20 cellular contexts compared by ENCODE assay signal in genomic region chr12:101053203-101053602, GRCh38.
A peak's percentile ranks its signal among the peaks of the same experiment; 100 is the strongest.
DNase-seq lines count a peak whose midpoint lies in the region; ATAC-seq, FAIRE-seq and TF ChIP-seq lines count a peak whose summit lies in the region.
"Had no signal": no experiment of that assay in that cellular context is flagged by ENCODE, and none has a peak within 500 bp of the region (broad histone marks: within the 10 kb centered on the region; RNA-seq: fewer than 3 reads in every experiment).

No MANE protein-coding gene starts in this region.

- H3K23ac ChIP-seq in IMR-90 (ENCODE audit: low read depth, low read length) = no peak overlapping the region
- peak overlapping the region; percentile 26 for H3K23ac ChIP-seq in trophoblast cell (ENCODE audit: low read length)

- no peaks in the 10 kb centered on the region for H3K9me3 ChIP-seq in IMR-90 (ENCODE audit: control insufficient read depth, insufficient read depth, low read length)
- no peaks in the 10 kb centered on the region for H3K9me3 ChIP-seq in keratinocyte (ENCODE audit: control insufficient read depth, low read depth, low read length)
- H3K9me3 ChIP-seq in trophoblast cell (ENCODE audit: insufficient read depth, low read depth, low read length) = no peaks in the 10 kb centered on the region
- H3K9me3 ChIP-seq in sigmoid colon = no peaks in the 10 kb centered on the region

- peaks cover 9% of the 10 kb centered on the region for H3K36me3 Mint-ChIP-seq in Calu3 (ENCODE audit: insufficient read depth, unreplicated experiment)
- H3K36me3 Mint-ChIP-seq: CD4-positive, alpha-beta memory T cell had no signal

- H3K56ac ChIP-seq in IMR-90 (ENCODE audit: extremely low read depth, insufficient read depth, low read length) = no peak overlapping the region

- TF ChIP-seq EP300 in sigmoid colon (IDR thresholded peaks at IDR 0.05) = no peak

- in situ Hi-C loops in IMR-90 (cut with MboI; ENCODE audit: low sequenced_read_pairs) = no loop called here

- H2BK120ac ChIP-seq in IMR-90 (ENCODE audit: low read depth, low read length) (no peak overlapping the region), trophoblast cell (ENCODE audit: insufficient read depth, low read length, poor library complexity) (peak overlapping the region; percentile 33)

- H3K4me1 ChIP-seq in IMR-90 (ENCODE audit: control insufficient read depth, insufficient read depth, low read length) = peaks cover 4% of the 10 kb centered on the region
- H3K4me1 ChIP-seq in keratinocyte (ENCODE audit: control insufficient read depth, extremely low read depth, insufficient read depth, low read length) = peaks cover 14% of the 10 kb centered on the region
- H3K4me1 ChIP-seq in trophoblast cell (ENCODE audit: control insufficient read depth in 1 of 2, insufficient read depth in 2 of 2, low read length in 2 of 2) = peaks cover 5 to 7% of the 10 kb centered on the region in 2 experiments
- H3K4me1 ChIP-seq in sigmoid colon = no peaks in the 10 kb centered on the region

- TF ChIP-seq RAD21 in IMR-90 (IDR thresholded peaks at IDR 0.05; ENCODE audit: low read length) = no peak

- CTCF ChIA-PET in Calu3 (lab: Charles Lee) = no interaction called here
- CTCF ChIA-PET in IMR-90 (lab: Yijun Ruan, JAX) = no interaction called here

- H3K79me2 ChIP-seq in keratinocyte (ENCODE audit: control insufficient read depth, insufficient read depth, low read length) (no peaks in the 10 kb centered on the region), trophoblast cell (ENCODE audit: control insufficient read depth, insufficient read depth, low read length, poor library complexity) (no peaks in the 10 kb centered on the region)

- H3K9me3 Mint-ChIP-seq in Calu3 (ENCODE audit: low read depth, unreplicated experiment) = no peaks in the 10 kb centered on the region

- H4K8ac ChIP-seq in IMR-90 (ENCODE audit: low read depth in 2 of 2, low read length in 2 of 2) = no peak overlapping the region
- no peak overlapping the region for H4K8ac ChIP-seq in trophoblast cell (ENCODE audit: low read depth, low read length)

- H3K18ac ChIP-seq in IMR-90 (ENCODE audit: low read depth, low read length) = no peak overlapping the region; the same call in 1 of the 2 replicates
- peak overlapping the region; percentile 67 for H3K18ac ChIP-seq in trophoblast cell (ENCODE audit: low read length)

- TF ChIP-seq CTCF in Calu3 (IDR thresholded peaks at IDR 0.05; ENCODE audit: unreplicated experiment) = no peak
- no peak for TF ChIP-seq CTCF in IMR-90 (conservative IDR thresholded peaks at IDR 0.05; ENCODE audit: low read depth, low read length)
- no peak for TF ChIP-seq CTCF in keratinocyte (optimal IDR thresholded peaks at IDR 0.05 in 1 of 3, IDR thresholded peaks at IDR 0.05 in 1 of 3, conservative IDR thresholded peaks at IDR 0.05 in 1 of 3; ENCODE audit: extremely low read depth in 1 of 3, insufficient read depth in 2 of 3, low read length in 3 of 3)
- no peak for TF ChIP-seq CTCF in sigmoid colon (IDR thresholded peaks at IDR 0.05)

- H3K9ac ChIP-seq in IMR-90 (ENCODE audit: low read depth, low read length) (no peak overlapping the region), keratinocyte (ENCODE audit: control insufficient read depth, extremely low read depth, insufficient read depth, low read length) (no peak overlapping the region), trophoblast cell (ENCODE audit: low read length) (no peak overlapping the region)

- H3K27me3 Mint-ChIP-seq in Calu3 (ENCODE audit: unreplicated experiment) = no peaks in the 10 kb centered on the region
- H3K27me3 Mint-ChIP-seq: CD4-positive, alpha-beta memory T cell had no signal

- 0 out of 2 replicates have a peak overlapping the region, but pooled peaks have one; percentile 20 for H2BK20ac ChIP-seq in IMR-90 (ENCODE audit: low read depth, low read length)

- peak overlapping the region; percentile 8 for H3K27ac Mint-ChIP-seq in Calu3 (ENCODE audit: unreplicated experiment)
- H3K27ac Mint-ChIP-seq: CD4-positive, alpha-beta memory T cell had no signal

- peaks cover 26% of the 10 kb centered on the region for H3K4me1 Mint-ChIP-seq in Calu3 (ENCODE audit: low read depth, unreplicated experiment)
- H3K4me1 Mint-ChIP-seq: CD4-positive, alpha-beta memory T cell had no signal

- H3K27me3 ChIP-seq in IMR-90 (ENCODE audit: control insufficient read depth, insufficient read depth, low read length) (no peaks in the 10 kb centered on the region), keratinocyte (ENCODE audit: control insufficient read depth, extremely low read depth, insufficient read depth, low read length) (no peaks in the 10 kb centered on the region), trophoblast cell (ENCODE audit: insufficient read depth, low read length) (no peaks in the 10 kb centered on the region), sigmoid colon (no peaks in the 10 kb centered on the region)

- POLR2A ChIA-PET in IMR-90 (lab: Charles Lee; ENCODE audit: unreplicated experiment) = no interaction called here

- H3K4me3 Mint-ChIP-seq in Calu3 (ENCODE audit: low read depth, unreplicated experiment) = no peak overlapping the region
- H3K4me3 Mint-ChIP-seq: CD4-positive, alpha-beta memory T cell had no signal

- no peak overlapping the region; the same call in 1 of the 2 replicates for H4K5ac ChIP-seq in IMR-90 (ENCODE audit: low read depth, low read length)

- H4K91ac ChIP-seq in IMR-90 (ENCODE audit: insufficient read depth, low read depth, low read length) (no peak overlapping the region), trophoblast cell (ENCODE audit: low read depth, low read length) (peak overlapping the region; percentile 52)

- H2AK9ac ChIP-seq in IMR-90 (replicated peaks; ENCODE audit: low read depth, low read length, poor library complexity) = no peak overlapping the region

- BruUV-seq in Calu3 (replicated peaks; lab: Mats Ljungman, UMichigan) (no TSS peak), IMR-90 (replicated peaks; lab: Mats Ljungman, UMichigan) (no TSS peak)

- peaks cover 2% of the 10 kb centered on the region for H3K36me3 ChIP-seq in IMR-90 (ENCODE audit: control insufficient read depth, insufficient read depth, low read length)
- H3K36me3 ChIP-seq in keratinocyte (ENCODE audit: control insufficient read depth in 2 of 2, extremely low read depth in 1 of 2, insufficient read depth in 2 of 2, low read length in 2 of 2) = no peaks in the 10 kb centered on the region
- peaks cover 0 to 2% of the 10 kb centered on the region in 2 experiments for H3K36me3 ChIP-seq in trophoblast cell (ENCODE audit: control insufficient read depth in 1 of 2, insufficient read depth in 2 of 2, low read length in 2 of 2)
- H3K36me3 ChIP-seq in sigmoid colon = no peaks in the 10 kb centered on the region

- H2AK5ac ChIP-seq in IMR-90 (ENCODE audit: low read depth, low read length) = no peak overlapping the region
- no peak overlapping the region for H2AK5ac ChIP-seq in trophoblast cell (ENCODE audit: low read length)

- DNase-seq in Calu3 (no peak), IMR-90 (no peak), keratinocyte (ENCODE audit: low read depth, low spot score) (no peak), trophoblast cell (no peak), GDM1 (lab: John Stamatoyannopoulos, UW) (no peak), sigmoid colon (no peak), globus pallidus (ENCODE audit: low spot score) (no peak)
- DNase-seq: C1 segment of cervical spinal cord; CD4-positive, alpha-beta memory T cell; COR-L47; DMS 273 treated with DMSO at 0.1 percent for 48 hours; DMS79; EL; GF-D8; H7; HCEC 1CT had no signal

- H3K4me2 ChIP-seq in IMR-90 (ENCODE audit: low read depth, low read length) (no peak overlapping the region), keratinocyte (ENCODE audit: control insufficient read depth, extremely low read depth, insufficient read depth, low read depth, low read length) (no peak overlapping the region), trophoblast cell (ENCODE audit: low read length) (no peak overlapping the region)

- H3K27ac ChIP-seq in IMR-90 (ENCODE audit: insufficient read depth, low read length) (no peak overlapping the region), keratinocyte (ENCODE audit: control insufficient read depth, insufficient read depth, low read length) (no peak overlapping the region), trophoblast cell (ENCODE audit: low read depth, low read length) (no peak overlapping the region), sigmoid colon (no peak overlapping the region)

- H3K14ac ChIP-seq in IMR-90 (replicated peaks; ENCODE audit: low read depth, low read length) (no peak overlapping the region), trophoblast cell (ENCODE audit: low read length) (peak overlapping the region; percentile 36)

- intact Hi-C loops in Calu3 (cut with micrococcal nuclease; ENCODE audit: unreplicated experiment) = loop anchor here (5.0 kb wide), 1 partner anchor 36 kb away; no protein-coding TSS in a partner anchor
- intact Hi-C loops in IMR-90 (cut with micrococcal nuclease) = no loop called here
- intact Hi-C loops in sigmoid colon (cut with DNase I) = no loop called here

- TF ChIP-seq POLR2A in IMR-90 (IDR thresholded peaks at IDR 0.05; ENCODE audit: low read depth, low read length) (no peak), sigmoid colon (IDR thresholded peaks at IDR 0.05) (no peak)

- 0 out of 3 replicates have a peak overlapping the region, but pooled peaks have one; percentile 36 for H2BK15ac ChIP-seq in IMR-90 (ENCODE audit: low read depth, low read length)

- H2AFZ ChIP-seq in IMR-90 (replicated peaks; ENCODE audit: low read length, poor library complexity) (no peak overlapping the region), keratinocyte (ENCODE audit: control insufficient read depth, low read length) (no peak overlapping the region), trophoblast cell (ENCODE audit: insufficient read depth, low read length, poor library complexity) (no peak overlapping the region)

- H4K20me1 ChIP-seq in IMR-90 (ENCODE audit: insufficient read depth, low read length) = no peaks in the 10 kb centered on the region
- no peaks in the 10 kb centered on the region for H4K20me1 ChIP-seq in keratinocyte (ENCODE audit: control insufficient read depth, extremely low read depth, insufficient read depth, low read length)

- H2BK5ac ChIP-seq in IMR-90 (ENCODE audit: low read depth, low read length, poor library complexity, severe bottlenecking) (no peak overlapping the region), trophoblast cell (ENCODE audit: low read depth, low read length, poor library complexity) (no peak overlapping the region)

- FAIRE-seq in keratinocyte (lab: Jason Lieb, UNC) = peak; percentile 23
- FAIRE-seq: D721Med, GM12891, GM18507, H1 had no signal

- ATAC-seq in IMR-90 (ENCODE audit: low read depth) = no peak

- H4K12ac ChIP-seq in trophoblast cell (ENCODE audit: low read depth, low read length) = no peak overlapping the region

- H2BK12ac ChIP-seq in trophoblast cell (ENCODE audit: low read length) = peak overlapping the region; percentile 91

- H3K4ac ChIP-seq in IMR-90 (ENCODE audit: low read depth, low read length) = no peak overlapping the region
- H3K4ac ChIP-seq in trophoblast cell (ENCODE audit: low read depth, low read length) = peak overlapping the region; percentile 54

- H3K9me1 ChIP-seq in IMR-90 (ENCODE audit: insufficient read depth, low read length) (no peaks in the 10 kb centered on the region; the same call in 1 of the 2 replicates), keratinocyte (ENCODE audit: control insufficient read depth, extremely low read depth, insufficient read depth, low read length) (no peaks in the 10 kb centered on the region)

- H3K79me1 ChIP-seq in IMR-90 (ENCODE audit: low read depth in 1 of 2, low read length in 2 of 2) (no peaks in the 10 kb centered on the region), trophoblast cell (ENCODE audit: low read length) (peaks cover 4% of the 10 kb centered on the region)

- dilution Hi-C loops in IMR-90 (cut with HindIII; ENCODE audit: low sequenced_read_pairs, unreplicated experiment) (no loop called here), keratinocyte (cut with MboI; ENCODE audit: extremely low pct_ligation_motif_present, low sequenced_read_pairs) (no loop called here)

- no peak overlapping the region for H3K4me3 ChIP-seq in IMR-90 (ENCODE audit: insufficient read depth, low read depth, low read length)
- H3K4me3 ChIP-seq in keratinocyte (ENCODE audit: control insufficient read depth in 2 of 3, extremely low read depth in 1 of 3, insufficient read depth in 2 of 3, low read depth in 1 of 3, low read length in 3 of 3) = no peak overlapping the region
- H3K4me3 ChIP-seq in trophoblast cell (ENCODE audit: low read depth, low read length) = no peak overlapping the region
- no peak overlapping the region for H3K4me3 ChIP-seq in sigmoid colon
